In genomic region chr19:33508941-33509614, GRCh38 we compare ENCODE assay signal across 24 cellular contexts. TPM values are rescaled to one million over a fixed set of nuclear protein-coding genes. Genes with fewer than 3 reads are reported as not detected.
DNase-seq lines count a peak whose midpoint lies in the region; ATAC-seq, FAIRE-seq and TF ChIP-seq lines count a peak whose summit lies in the region.
"Had no signal": no experiment of that assay in that cellular context is flagged by ENCODE, and none has a peak within 500 bp of the region (broad histone marks: within the 10 kb centered on the region; RNA-seq: fewer than 3 reads in every experiment).

No MANE protein-coding gene starts in this region.

- intact Hi-C loops in right lobe of liver (cut with DNase I), result no loop called here

- H3K4me2 ChIP-seq in astrocyte (ENCODE audit: low read length), result no peak overlapping the region

- H3K4me1 ChIP-seq in ACC112 (ENCODE audit: control insufficient read depth, insufficient read depth, low read length, unreplicated experiment) (peaks cover 26% of the 10 kb centered on the region), astrocyte (ENCODE audit: insufficient read depth, low read length) (no peaks in the 10 kb centered on the region), right lobe of liver (peaks cover 0 to 39% (median 6%) of the 10 kb centered on the region in 4 donors)
- no peaks in the 10 kb centered on the region for H3K4me1 ChIP-seq in CD8-positive, alpha-beta memory T cell (ENCODE audit: insufficient read depth, low read length)
- H3K4me1 ChIP-seq: upper lobe of left lung had no signal

- peaks cover 6% of the 10 kb centered on the region for H3K36me3 Mint-ChIP-seq in astrocyte (ENCODE audit: low read depth, unreplicated experiment)
- peaks cover 0 to 39% (median 9%) of the 10 kb centered on the region in 3 donors for H3K36me3 Mint-ChIP-seq in CD8-positive, alpha-beta memory T cell

- H3K27me3 ChIP-seq in ACC112 (ENCODE audit: insufficient read depth, low read length) (no peaks in the 10 kb centered on the region), astrocyte (ENCODE audit: insufficient read depth, low read length) (no peaks in the 10 kb centered on the region), right lobe of liver (no peaks in the 10 kb centered on the region)
- H3K27me3 ChIP-seq in CD8-positive, alpha-beta memory T cell (ENCODE audit: insufficient read depth, low read length, poor library complexity, severe bottlenecking), result no peaks in the 10 kb centered on the region
- H3K27me3 ChIP-seq: upper lobe of left lung had no signal

- TF ChIP-seq POLR2A in right lobe of liver (IDR thresholded peaks at IDR 0.05), result no peak

- FAIRE-seq in astrocyte (lab: Jason Lieb, UNC), result no peak

- no peak overlapping the region for H3K4me3 ChIP-seq in ACC112 (ENCODE audit: low read depth, low read length)
- no peak overlapping the region for H3K4me3 ChIP-seq in astrocyte (ENCODE audit: insufficient read depth, low read depth, low read length)
- H3K4me3 ChIP-seq in right lobe of liver, result no peak overlapping the region
- H3K4me3 ChIP-seq in CD8-positive, alpha-beta memory T cell (ENCODE audit: low read length), result no peak overlapping the region
- H3K4me3 ChIP-seq: upper lobe of left lung had no signal

- H3K4me1 Mint-ChIP-seq in astrocyte (ENCODE audit: low read depth, unreplicated experiment), result no peaks in the 10 kb centered on the region
- H3K4me1 Mint-ChIP-seq in CD8-positive, alpha-beta memory T cell, result peaks cover 0 to 6% (median 0%) of the 10 kb centered on the region in 3 donors
- H3K4me1 Mint-ChIP-seq: endodermal cell had no signal

- H3K27ac ChIP-seq in ACC112 (ENCODE audit: low read depth, low read length) (peak overlapping the region; percentile 77), astrocyte (ENCODE audit: low read depth, low read length) (no peak overlapping the region), right lobe of liver (peak overlapping the region in 1 of 3 donors; percentile 93)
- no peak overlapping the region for H3K27ac ChIP-seq in CD8-positive, alpha-beta memory T cell (ENCODE audit: low read depth, low read length)
- H3K27ac ChIP-seq: upper lobe of left lung had no signal

- H2AFZ ChIP-seq in ACC112 (ENCODE audit: low read length, unreplicated experiment) (no peak overlapping the region), astrocyte (ENCODE audit: low read depth, low read length) (no peak overlapping the region)

- H3K4me3 Mint-ChIP-seq in astrocyte (ENCODE audit: unreplicated experiment), result no peak overlapping the region
- no peak overlapping the region for H3K4me3 Mint-ChIP-seq in CD8-positive, alpha-beta memory T cell
- H3K4me3 Mint-ChIP-seq: activated T-cell treated with anti-CD3 and anti-CD28 coated beads, Interleukin-2, amount 50 U/mL, for 24 hours; CD4-positive, alpha-beta T cell; endodermal cell had no signal

- peaks cover 3% of the 10 kb centered on the region for H3K27me3 Mint-ChIP-seq in astrocyte (ENCODE audit: low read depth, unreplicated experiment)
- no peaks in the 10 kb centered on the region for H3K27me3 Mint-ChIP-seq in CD8-positive, alpha-beta memory T cell
- H3K27me3 Mint-ChIP-seq: activated T-cell treated with anti-CD3 and anti-CD28 coated beads, Interleukin-2, amount 50 U/mL, for 24 hours; CD4-positive, alpha-beta T cell had no signal

- POLR2A ChIA-PET in CD8-positive, alpha-beta memory T cell (lab: Charles Lee), result no interaction called here

- no peaks in the 10 kb centered on the region for H3K9me3 Mint-ChIP-seq in astrocyte (ENCODE audit: unreplicated experiment)
- H3K9me3 Mint-ChIP-seq in CD8-positive, alpha-beta memory T cell, result no peaks in the 10 kb centered on the region
- H3K9me3 Mint-ChIP-seq: activated T-cell treated with anti-CD3 and anti-CD28 coated beads, Interleukin-2, amount 50 U/mL, for 24 hours; CD4-positive, alpha-beta T cell; endodermal cell had no signal

- H3K79me2 ChIP-seq in ACC112 (ENCODE audit: control insufficient read depth, insufficient read depth, low read length, unreplicated experiment), result peaks cover 4% of the 10 kb centered on the region
- H3K79me2 ChIP-seq in astrocyte (ENCODE audit: insufficient read depth, low read length), result peaks cover 20% of the 10 kb centered on the region

- H3K36me3 ChIP-seq in ACC112 (ENCODE audit: insufficient read depth, low read length), result no peaks in the 10 kb centered on the region
- peaks cover 5% of the 10 kb centered on the region for H3K36me3 ChIP-seq in astrocyte (ENCODE audit: insufficient read depth, low read length)
- peaks cover 0 to 18% (median 7%) of the 10 kb centered on the region in 4 donors for H3K36me3 ChIP-seq in right lobe of liver
- no peaks in the 10 kb centered on the region for H3K36me3 ChIP-seq in CD8-positive, alpha-beta memory T cell (ENCODE audit: insufficient read depth, low read length)

- H3K9me3 ChIP-seq in astrocyte (ENCODE audit: insufficient read depth, low read depth, low read length) (no peaks in the 10 kb centered on the region), right lobe of liver (no peaks in the 10 kb centered on the region)
- H3K9me3 ChIP-seq in CD8-positive, alpha-beta memory T cell (ENCODE audit: low read length), result no peaks in the 10 kb centered on the region
- H3K9me3 ChIP-seq: upper lobe of left lung had no signal

- CTCF ChIA-PET in CD8-positive, alpha-beta memory T cell (lab: Charles Lee), result no interaction called here

- no peak overlapping the region for H3K27ac Mint-ChIP-seq in astrocyte (ENCODE audit: unreplicated experiment)
- no peak overlapping the region for H3K27ac Mint-ChIP-seq in CD8-positive, alpha-beta memory T cell
- H3K27ac Mint-ChIP-seq: activated T-cell treated with anti-CD3 and anti-CD28 coated beads, Interleukin-2, amount 50 U/mL, for 24 hours; CD4-positive, alpha-beta T cell; endodermal cell had no signal

- WGBS in right lobe of liver (ENCODE audit: insufficient coverage, low coverage, low lambda C conversion rate, missing lambda C conversion rate), result 60% methylated on average over 1 of the region's 12 CpGs

- peak; percentile 82 for DNase-seq in ELR (ENCODE audit: low read depth)
- peak; percentile 73 for DNase-seq in astrocyte (ENCODE audit: low read depth)
- DNase-seq in right lobe of liver, result peak in 1 of 3 donors; percentile 78
- no peak for DNase-seq in HuH-7.5 (ENCODE audit: low spot score)
- DNase-seq in central memory CD4-positive, alpha-beta T cell, result no peak
- no peak for DNase-seq in stimulated activated CD4-positive, alpha-beta T cell treated with anti-CD3 and anti-CD28 coated beads, Interleukin-4, amount 100 ng/mL, for 24 hours
- no peak for DNase-seq in CD8-positive, alpha-beta memory T cell
- DNase-seq: activated CD4-positive, CD25-positive, alpha-beta regulatory T cell treated with anti-CD3 and anti-CD28 coated beads, Interleukin-2, amount 50 U/mL, for 72 hours; activated CD8-positive, alpha-beta memory T cell treated with anti-CD3 and anti-CD28 coated beads for 24 hours; activated naive CD4-positive, alpha-beta T cell; activated T-cell treated with anti-CD3 and anti-CD28 coated beads, Interleukin-2, amount 50 U/mL, for 24 hours; amniotic stem cell; CD4-positive, alpha-beta T cell; cortex of kidney; endodermal cell; HCEC 1CT; KG1; MV-4-11; NCI-H1694; NCI-H2171 treated with DMSO at 0.1 percent for 48 hours; NCI-H524 treated with DMSO at 0.1 percent for 48 hours; SW 1271 had no signal

- no peak overlapping the region for H3K9ac ChIP-seq in astrocyte (ENCODE audit: low read length)

- peaks cover 59% of the 10 kb centered on the region for H4K20me1 ChIP-seq in astrocyte (ENCODE audit: insufficient read depth, low read length)

- ATAC-seq in right lobe of liver, result peak; percentile 4 to 58 (median 54)

- TF ChIP-seq CTCF in astrocyte (IDR thresholded peaks at IDR 0.05; ENCODE audit: insufficient read depth, low read depth, low read length) (no peak), right lobe of liver (IDR thresholded peaks at IDR 0.05) (no peak)

RNA-seq across cellular contexts. Expression of gene PEPD, which starts 12.5 kb away (rescaled TPM):
- total RNA-seq in astrocyte (37.9 and 38.4 TPM in 2 replicates), right lobe of liver (100 to 1,000 TPM; 121 to 261 (median 167) TPM)
- total RNA-seq in CD8-positive, alpha-beta memory T cell, result 10 to 100 TPM; 47.9 to 49.0 TPM
- 109 TPM for polyA plus RNA-seq in CD8-positive, alpha-beta memory T cell

Comparison
In these comparisons a context has a peak if more than half of its experiments do, and no peak if none do; other contexts are left out.
1. DNase-seq: peak in ELR (single experiment) and astrocyte (single experiment); none in HuH-7.5 (single experiment), central memory CD4-positive, alpha-beta T cell (single experiment), stimulated activated CD4-positive, alpha-beta T cell treated with anti-CD3 and anti-CD28 coated beads, Interleukin-4, amount 100 ng/mL, for 24 hours (single experiment) and CD8-positive, alpha-beta memory T cell (0 of 5).